ENCODE assay signal across 1 cellular context in genomic region chr19:54172764-54173699, GRCh38.
A peak's percentile ranks its signal among the peaks of the same experiment; 100 is the strongest.
TF ChIP-seq lines count a peak whose summit lies in the region.

TMC4 (minus strand) TSS chr19:54173160; CDS start chr19:54173117, 43 bp downstream.

TF ChIP-seq in HEK293, 187 proteins besides CTCF, POLR2A, EP300 and RAD21 (continued from another document):
- TF ChIP-seq, protein P1, sequence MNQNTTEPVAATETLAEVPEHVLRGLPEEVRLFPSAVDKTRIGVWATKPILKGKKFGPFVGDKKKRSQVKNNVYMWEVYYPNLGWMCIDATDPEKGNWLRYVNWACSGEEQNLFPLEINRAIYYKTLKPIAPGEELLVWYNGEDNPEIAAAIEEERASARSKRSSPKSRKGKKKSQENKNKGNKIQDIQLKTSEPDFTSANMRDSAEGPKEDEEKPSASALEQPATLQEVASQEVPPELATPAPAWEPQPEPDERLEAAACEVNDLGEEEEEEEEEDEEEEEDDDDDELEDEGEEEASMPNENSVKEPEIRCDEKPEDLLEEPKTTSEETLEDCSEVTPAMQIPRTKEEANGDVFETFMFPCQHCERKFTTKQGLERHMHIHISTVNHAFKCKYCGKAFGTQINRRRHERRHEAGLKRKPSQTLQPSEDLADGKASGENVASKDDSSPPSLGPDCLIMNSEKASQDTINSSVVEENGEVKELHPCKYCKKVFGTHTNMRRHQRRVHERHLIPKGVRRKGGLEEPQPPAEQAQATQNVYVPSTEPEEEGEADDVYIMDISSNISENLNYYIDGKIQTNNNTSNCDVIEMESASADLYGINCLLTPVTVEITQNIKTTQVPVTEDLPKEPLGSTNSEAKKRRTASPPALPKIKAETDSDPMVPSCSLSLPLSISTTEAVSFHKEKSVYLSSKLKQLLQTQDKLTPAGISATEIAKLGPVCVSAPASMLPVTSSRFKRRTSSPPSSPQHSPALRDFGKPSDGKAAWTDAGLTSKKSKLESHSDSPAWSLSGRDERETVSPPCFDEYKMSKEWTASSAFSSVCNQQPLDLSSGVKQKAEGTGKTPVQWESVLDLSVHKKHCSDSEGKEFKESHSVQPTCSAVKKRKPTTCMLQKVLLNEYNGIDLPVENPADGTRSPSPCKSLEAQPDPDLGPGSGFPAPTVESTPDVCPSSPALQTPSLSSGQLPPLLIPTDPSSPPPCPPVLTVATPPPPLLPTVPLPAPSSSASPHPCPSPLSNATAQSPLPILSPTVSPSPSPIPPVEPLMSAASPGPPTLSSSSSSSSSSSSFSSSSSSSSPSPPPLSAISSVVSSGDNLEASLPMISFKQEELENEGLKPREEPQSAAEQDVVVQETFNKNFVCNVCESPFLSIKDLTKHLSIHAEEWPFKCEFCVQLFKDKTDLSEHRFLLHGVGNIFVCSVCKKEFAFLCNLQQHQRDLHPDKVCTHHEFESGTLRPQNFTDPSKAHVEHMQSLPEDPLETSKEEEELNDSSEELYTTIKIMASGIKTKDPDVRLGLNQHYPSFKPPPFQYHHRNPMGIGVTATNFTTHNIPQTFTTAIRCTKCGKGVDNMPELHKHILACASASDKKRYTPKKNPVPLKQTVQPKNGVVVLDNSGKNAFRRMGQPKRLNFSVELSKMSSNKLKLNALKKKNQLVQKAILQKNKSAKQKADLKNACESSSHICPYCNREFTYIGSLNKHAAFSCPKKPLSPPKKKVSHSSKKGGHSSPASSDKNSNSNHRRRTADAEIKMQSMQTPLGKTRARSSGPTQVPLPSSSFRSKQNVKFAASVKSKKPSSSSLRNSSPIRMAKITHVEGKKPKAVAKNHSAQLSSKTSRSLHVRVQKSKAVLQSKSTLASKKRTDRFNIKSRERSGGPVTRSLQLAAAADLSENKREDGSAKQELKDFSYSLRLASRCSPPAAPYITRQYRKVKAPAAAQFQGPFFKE (tag by site-specific recombination; IDR thresholded peaks at IDR 0.05; ENCODE audit: borderline replicate concordance) = no peak
- TF ChIP-seq, protein P2, sequence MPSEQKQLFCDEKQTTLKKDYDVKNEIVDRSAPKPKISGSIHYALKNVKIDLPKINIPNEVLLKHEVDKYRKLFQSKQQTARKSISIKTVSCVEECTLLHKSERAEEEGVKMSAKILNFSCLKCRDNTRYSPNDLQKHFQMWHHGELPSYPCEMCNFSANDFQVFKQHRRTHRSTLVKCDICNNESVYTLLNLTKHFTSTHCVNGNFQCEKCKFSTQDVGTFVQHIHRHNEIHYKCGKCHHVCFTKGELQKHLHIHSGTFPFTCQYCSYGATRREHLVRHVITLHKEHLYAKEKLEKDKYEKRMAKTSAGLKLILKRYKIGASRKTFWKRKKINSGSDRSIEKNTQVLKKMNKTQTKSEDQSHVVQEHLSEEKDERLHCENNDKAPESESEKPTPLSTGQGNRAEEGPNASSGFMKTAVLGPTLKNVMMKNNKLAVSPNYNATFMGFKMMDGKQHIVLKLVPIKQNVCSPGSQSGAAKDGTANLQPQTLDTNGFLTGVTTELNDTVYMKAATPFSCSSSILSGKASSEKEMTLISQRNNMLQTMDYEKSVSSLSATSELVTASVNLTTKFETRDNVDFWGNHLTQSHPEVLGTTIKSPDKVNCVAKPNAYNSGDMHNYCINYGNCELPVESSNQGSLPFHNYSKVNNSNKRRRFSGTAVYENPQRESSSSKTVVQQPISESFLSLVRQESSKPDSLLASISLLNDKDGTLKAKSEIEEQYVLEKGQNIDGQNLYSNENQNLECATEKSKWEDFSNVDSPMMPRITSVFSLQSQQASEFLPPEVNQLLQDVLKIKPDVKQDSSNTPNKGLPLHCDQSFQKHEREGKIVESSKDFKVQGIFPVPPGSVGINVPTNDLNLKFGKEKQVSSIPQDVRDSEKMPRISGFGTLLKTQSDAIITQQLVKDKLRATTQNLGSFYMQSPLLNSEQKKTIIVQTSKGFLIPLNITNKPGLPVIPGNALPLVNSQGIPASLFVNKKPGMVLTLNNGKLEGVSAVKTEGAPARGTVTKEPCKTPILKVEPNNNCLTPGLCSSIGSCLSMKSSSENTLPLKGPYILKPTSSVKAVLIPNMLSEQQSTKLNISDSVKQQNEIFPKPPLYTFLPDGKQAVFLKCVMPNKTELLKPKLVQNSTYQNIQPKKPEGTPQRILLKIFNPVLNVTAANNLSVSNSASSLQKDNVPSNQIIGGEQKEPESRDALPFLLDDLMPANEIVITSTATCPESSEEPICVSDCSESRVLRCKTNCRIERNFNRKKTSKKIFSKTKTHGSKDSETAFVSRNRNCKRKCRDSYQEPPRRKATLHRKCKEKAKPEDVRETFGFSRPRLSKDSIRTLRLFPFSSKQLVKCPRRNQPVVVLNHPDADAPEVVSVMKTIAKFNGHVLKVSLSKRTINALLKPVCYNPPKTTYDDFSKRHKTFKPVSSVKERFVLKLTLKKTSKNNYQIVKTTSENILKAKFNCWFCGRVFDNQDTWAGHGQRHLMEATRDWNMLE (tag by site-specific recombination; conservative IDR thresholded peaks at IDR 0.05; ENCODE audit: low read depth) = no peak
- TF ChIP-seq ZNF76 (tag by site-specific recombination; IDR thresholded peaks at IDR 0.05; ENCODE audit: borderline replicate concordance, low read depth) (peak; percentile 70), ZFHX2 (tag by site-specific recombination; conservative IDR thresholded peaks at IDR 0.05) (peak; percentile 8; the same call in 1 of the 2 replicates), ZBTB17 (tag by site-specific recombination; IDR thresholded peaks at IDR 0.05) (no peak), ZBTB20 (tag by site-specific recombination; IDR thresholded peaks at IDR 0.05) (no peak), PATZ1 (tag by site-specific recombination; IDR thresholded peaks at IDR 0.05) (no peak), ZBTB10 (tag by site-specific recombination; IDR thresholded peaks at IDR 0.05) (no peak), ZNF112 (tag by site-specific recombination; IDR thresholded peaks at IDR 0.05) (no peak), PRDM10 (tag by site-specific recombination; IDR thresholded peaks at IDR 0.05) (peak; percentile 75), ZEB2 (tag by site-specific recombination; IDR thresholded peaks at IDR 0.05) (peak; percentile 67)
